ENCODE assay signal across 8 cellular contexts in genomic region chr2:54722641-54723299, GRCh38. TPM values are rescaled to one million over a fixed set of nuclear protein-coding genes. Genes with fewer than 3 reads are reported as not detected.
A peak's percentile ranks its signal among the peaks of the same experiment; 100 is the strongest.
DNase-seq lines count a peak whose midpoint lies in the region; ATAC-seq, FAIRE-seq and TF ChIP-seq lines count a peak whose summit lies in the region.

No MANE protein-coding gene starts in this region.

- peak in 1 of 2 experiments; percentile 93; a peak in 3 of 4 replicates for TF ChIP-seq POLR2A in HepG2 (IDR thresholded peaks at IDR 0.05; ENCODE audit: insufficient read depth in 1 of 2, low read depth in 2 of 2, low read length in 2 of 2)

- CTCF ChIA-PET in HepG2 (lab: Yijun Ruan, JAX; ENCODE audit: low intra/inter-chr PET ratio, low total read pairs), result interaction anchor here (0.6 kb wide), 1 partner anchor 116 kb away, joined by 3 read pairs; no protein-coding TSS in a partner anchor

- H3K27me3 ChIP-seq in HUES6 (ENCODE audit: control insufficient read depth, insufficient read depth, low read length), result peaks cover 45% of the 10 kb centered on the region
- peaks cover 28% of the 10 kb centered on the region for H3K27me3 ChIP-seq in astrocyte (ENCODE audit: insufficient read depth, low read length)
- no peaks in the 10 kb centered on the region; a peak in 1 of 5 replicates for H3K27me3 ChIP-seq in HepG2 (ENCODE audit: control insufficient read depth in 1 of 2, insufficient read depth in 2 of 2, low read length in 2 of 2)

- no peaks in the 10 kb centered on the region for H3K9me3 ChIP-seq in HUES6 (ENCODE audit: control insufficient read depth, insufficient read depth, low read depth, low read length)
- no peaks in the 10 kb centered on the region for H3K9me3 ChIP-seq in astrocyte (ENCODE audit: insufficient read depth, low read depth, low read length)
- no peaks in the 10 kb centered on the region for H3K9me3 ChIP-seq in HepG2 (ENCODE audit: low read length)

- H3K79me2 ChIP-seq in astrocyte (ENCODE audit: insufficient read depth, low read length) (no peaks in the 10 kb centered on the region), HepG2 (ENCODE audit: insufficient read depth, low read length) (no peaks in the 10 kb centered on the region)

- H3K4me2 ChIP-seq in astrocyte (ENCODE audit: low read length) (peak overlapping the region; percentile 88), HepG2 (ENCODE audit: low read depth, low read length) (peak overlapping the region; percentile 86)

- H3K27me3 Mint-ChIP-seq in astrocyte (ENCODE audit: low read depth, unreplicated experiment) (peaks cover 32% of the 10 kb centered on the region), type B pancreatic cell (peaks cover 78% of the 10 kb centered on the region)

- TSS peak; percentile 89 for BruUV-seq in HepG2 (replicated peaks; lab: Mats Ljungman, UMichigan)

- TF ChIP-seq CTCF in astrocyte (IDR thresholded peaks at IDR 0.05; ENCODE audit: insufficient read depth, low read depth, low read length), result no peak
- no peak for TF ChIP-seq CTCF in HepG2 (CRISPR knock-in tag; IDR thresholded peaks at IDR 0.05)
- no peak for TF ChIP-seq CTCF in type B pancreatic cell (conservative IDR thresholded peaks at IDR 0.05)

- WGBS in HepG2 (ENCODE audit: low lambda C conversion rate), result 3% methylated on average over 15 of the region's 20 CpGs

- no peaks in the 10 kb centered on the region for H3K4me1 ChIP-seq in HUES6 (ENCODE audit: control insufficient read depth, insufficient read depth, low read length)
- peaks cover 14% of the 10 kb centered on the region for H3K4me1 ChIP-seq in astrocyte (ENCODE audit: insufficient read depth, low read length)
- peaks cover 37% of the 10 kb centered on the region for H3K4me1 ChIP-seq in HepG2 (ENCODE audit: insufficient read depth, low read length)

- FAIRE-seq in astrocyte (lab: Jason Lieb, UNC) (no peak), HepG2 (lab: Jason Lieb, UNC) (no peak)

- H4K20me1 ChIP-seq in astrocyte (ENCODE audit: insufficient read depth, low read length) (no peaks in the 10 kb centered on the region), HepG2 (ENCODE audit: insufficient read depth, low read length) (no peaks in the 10 kb centered on the region; the same call in 1 of the 2 replicates)

- intact Hi-C loops in HepG2 (cut with micrococcal nuclease; ENCODE audit: unreplicated experiment), result no loop called here

- in situ Hi-C loops in HepG2 (cut with HindIII; ENCODE audit: extremely low pct_ligation_motif_present, low pct_unique_long_range_greater_than_20kb) (no loop called here), G401 (cut with HindIII; ENCODE audit: low sequenced_read_pairs) (no loop called here)

- H2AFZ ChIP-seq in astrocyte (ENCODE audit: low read depth, low read length) (peak overlapping the region; percentile 93), HepG2 (ENCODE audit: low read length) (peak overlapping the region; percentile 89)

- no peaks in the 10 kb centered on the region for H3K36me3 ChIP-seq in HUES6 (ENCODE audit: control insufficient read depth, insufficient read depth, low read length)
- H3K36me3 ChIP-seq in astrocyte (ENCODE audit: insufficient read depth, low read length), result no peaks in the 10 kb centered on the region
- no peaks in the 10 kb centered on the region for H3K36me3 ChIP-seq in HepG2 (replicated peaks in 1 of 2; ENCODE audit: control insufficient read depth in 1 of 2, insufficient read depth in 2 of 2, low read length in 2 of 2)

- no peaks in the 10 kb centered on the region for H3K9me3 Mint-ChIP-seq in astrocyte (ENCODE audit: unreplicated experiment)
- no peaks in the 10 kb centered on the region for H3K9me3 Mint-ChIP-seq in type B pancreatic cell

- H3K4me3 ChIP-seq in HUES6 (ENCODE audit: low read depth, low read length) (peak overlapping the region; percentile 93), astrocyte (ENCODE audit: insufficient read depth, low read depth, low read length) (peak overlapping the region; percentile 87), HepG2 (replicated peaks in 1 of 3; ENCODE audit: insufficient read depth in 1 of 3, low read depth in 2 of 3, low read length in 3 of 3) (peak overlapping the region; percentile 62 to 85 (median 84))

- H3K9ac ChIP-seq in HUES6 (ENCODE audit: low read length) (peak overlapping the region; percentile 70), astrocyte (ENCODE audit: low read length) (peak overlapping the region; percentile 87), HepG2 (ENCODE audit: insufficient read depth, low read depth, low read length) (peak overlapping the region; percentile 84)

- H3K27ac ChIP-seq in HUES6 (ENCODE audit: low read depth, low read length) (no peak overlapping the region), astrocyte (ENCODE audit: low read depth, low read length) (peak overlapping the region; percentile 82), HepG2 (ENCODE audit: extremely low read length, insufficient read depth, low read length) (peak overlapping the region; percentile 55)

- ATAC-seq in HepG2, result no peak

- peak; percentile 66 for DNase-seq in GM03348 (ENCODE audit: low spot score)
- peak; percentile 62 for DNase-seq in astrocyte (ENCODE audit: low read depth)
- no peak for DNase-seq in HepG2 (ENCODE audit: low spot score)
- no peak for DNase-seq in type B pancreatic cell (ENCODE audit: extremely low spot score, unreplicated experiment)
- no peak for DNase-seq in GF-D8 (lab: John Stamatoyannopoulos, UW)
- DNase-seq in G401 (ENCODE audit: low spot score), result no peak
- DNase-seq in central memory CD4-positive, alpha-beta T cell, result no peak

- H3K4me3 Mint-ChIP-seq in astrocyte (ENCODE audit: unreplicated experiment) (peak overlapping the region; percentile 89), type B pancreatic cell (peak overlapping the region; percentile 96)

- H3K27ac Mint-ChIP-seq in astrocyte (ENCODE audit: unreplicated experiment), result peak overlapping the region; percentile 67
- H3K27ac Mint-ChIP-seq in type B pancreatic cell, result peak overlapping the region; percentile 78

- H3K4me1 Mint-ChIP-seq in astrocyte (ENCODE audit: low read depth, unreplicated experiment) (no peaks in the 10 kb centered on the region), type B pancreatic cell (ENCODE audit: unreplicated experiment) (peaks cover 9% of the 10 kb centered on the region)

- POLR2A ChIA-PET in HepG2 (lab: Yijun Ruan, JAX), result interaction anchor here (0.9 to 1.6 kb wide), 5 partner anchors 16 to 752 kb away, joined by 3 to 5 read pairs (median 4); partner anchors contain the start of gene PSME4

- H3K36me3 Mint-ChIP-seq in astrocyte (ENCODE audit: low read depth, unreplicated experiment) (no peaks in the 10 kb centered on the region), type B pancreatic cell (no peaks in the 10 kb centered on the region)

- TF ChIP-seq EP300 in HepG2 (IDR thresholded peaks at IDR 0.05; ENCODE audit: low read depth in 2 of 2, low read length in 2 of 2) (no peak), HepG2 (CRISPR knock-in tag; IDR thresholded peaks at IDR 0.05; ENCODE audit: borderline replicate concordance) (no peak)

- 0 out of 2 replicates have a peak, but pooled peaks have one; percentile 10 for TF ChIP-seq RAD21 in HepG2 (CRISPR knock-in tag; IDR thresholded peaks at IDR 0.05)

TF ChIP-seq in HepG2, 621 proteins besides CTCF, POLR2A, EP300 and RAD21 (continues in another document):
- TF ChIP-seq ZNF556 (CRISPR knock-in tag; IDR thresholded peaks at IDR 0.05; ENCODE audit: borderline replicate concordance) (no peak), ZNF710 (CRISPR knock-in tag; IDR thresholded peaks at IDR 0.05; ENCODE audit: borderline replicate concordance) (no peak), ZNF383 (CRISPR knock-in tag; IDR thresholded peaks at IDR 0.05; ENCODE audit: borderline replicate concordance) (peak; percentile 22; the same call in 1 of the 2 replicates), ZMYM4 (CRISPR knock-in tag; IDR thresholded peaks at IDR 0.05) (no peak)

RNA-seq across cellular contexts. Expression of gene EML6, which starts 0.7 kb away (rescaled TPM):
- total RNA-seq in astrocyte, result 0.23 and 0.60 TPM in 2 replicates
- total RNA-seq in HepG2 (2016; rRNA removed; fragmentation: Illumina TruSeq; extraction: Trizol), result 19.9 and 32.4 TPM in 2 replicates
- total RNA-seq in HepG2 (2016; cell fraction: cytosol; rRNA removed; fragmentation: Illumina TruSeq; extraction: Trizol; ENCODE audit: low read depth), result 8.7 and 8.9 TPM in 2 replicates
- 21.5 and 29.8 TPM in 2 replicates for total RNA-seq in HepG2 (2016; cell fraction: insoluble cytoplasmic fraction; rRNA removed; fragmentation: Illumina TruSeq; extraction: Trizol)
- total RNA-seq in HepG2 (2016; cell fraction: membrane; rRNA removed; fragmentation: Illumina TruSeq; extraction: Trizol), result 8.7 and 9.4 TPM in 2 replicates
- total RNA-seq in HepG2 (2016; cell fraction: nucleus; rRNA removed; fragmentation: Illumina TruSeq; extraction: Trizol), result 55.5 and 58.9 TPM in 2 replicates
- polyA plus RNA-seq in HepG2 (2011; rRNA removed), result 17.2 and 28.5 TPM in 2 replicates
- polyA plus RNA-seq in HepG2 (2011; cell fraction: cytosol; rRNA removed), result 6.9 and 8.2 TPM in 2 replicates
- 112 TPM in 2 replicates for polyA plus RNA-seq in HepG2 (2011; cell fraction: nucleus; rRNA removed)
- 5.4 and 8.8 TPM in 2 replicates for polyA plus RNA-seq in HepG2 (2012)
- 1.9 and 2.7 TPM in 2 replicates for polyA plus RNA-seq in HepG2 (2016; cell fraction: cytosol; fragmentation: Illumina TruSeq; extraction: Trizol; ENCODE audit: low read depth)
- 13.1 and 14.9 TPM in 2 replicates for polyA plus RNA-seq in HepG2 (2016; cell fraction: insoluble cytoplasmic fraction; fragmentation: Illumina TruSeq; extraction: Trizol; ENCODE audit: low read depth)
- polyA plus RNA-seq in HepG2 (2016; cell fraction: membrane; fragmentation: Illumina TruSeq; extraction: Trizol; ENCODE audit: low read depth), result 2.9 and 3.6 TPM in 2 replicates
- 110 and 115 TPM in 2 replicates for polyA plus RNA-seq in HepG2 (2016; cell fraction: nucleus; fragmentation: Illumina TruSeq; extraction: Trizol; ENCODE audit: insufficient read depth, low read depth)
- polyA minus RNA-seq in HepG2 (2011; rRNA and poly(A)+ RNA removed; ENCODE audit: low replicate concordance), result 15.8 and 16.9 TPM in 2 replicates
- polyA minus RNA-seq in HepG2 (2011; cell fraction: cytosol; rRNA and poly(A)+ RNA removed), result 3.3 and 5.4 TPM in 2 replicates
- polyA minus RNA-seq in HepG2 (2011; cell fraction: nucleus; rRNA and poly(A)+ RNA removed), result 26.1 and 28.0 TPM in 2 replicates
- total RNA-seq in type B pancreatic cell (ENCODE audit: low replicate concordance), result 6.0 and 8.1 TPM in 2 replicates
- total RNA-seq in G401 (2014; rRNA removed; shearing (Covaris generic)), result 0.20 and 4.2 TPM in 2 replicates

Comparison
In these comparisons a context has a peak if more than half of its experiments do, and no peak if none do; other contexts are left out.
1. DNase-seq: peak in GM03348 (single experiment) and astrocyte (single experiment); none in HepG2 (single experiment), type B pancreatic cell (single experiment), GF-D8 (single experiment), G401 (single experiment) and central memory CD4-positive, alpha-beta T cell (single experiment).
2. Peak in every context shown above with its lines, with median percentiles within 50 percentile points of each other: H3K4me3 ChIP-seq and H3K9ac ChIP-seq.